ENCODE assay signal across 26 cellular contexts in genomic region chr19:54921082-54921481, GRCh38. TPM values are rescaled to one million over a fixed set of nuclear protein-coding genes. Genes with fewer than 3 reads are reported as not detected.
"Had no signal": no experiment of that assay in that cellular context is flagged by ENCODE, and none has a peak within 500 bp of the region (broad histone marks: within the 10 kb centered on the region; RNA-seq: fewer than 3 reads in every experiment).

No MANE protein-coding gene starts in this region.

- H3K9me3 Mint-ChIP-seq: activated naive CD4-positive, alpha-beta T cell treated with anti-CD3 and anti-CD28 coated beads, Interleukin-2, amount 50 U/mL, for 24 hours had no signal

- H3K27me3 Mint-ChIP-seq: progenitor cell of endocrine pancreas had no signal

- DNase-seq: activated B cell treated with CpG ODN at 0.5 μM for 24 hours; activated CD4-positive, alpha-beta T cell treated with anti-CD3 and anti-CD28 coated beads for 36 hours; activated CD4-positive, alpha-beta T cell treated with anti-CD3 and anti-CD28 coated beads, Interleukin-2, amount 50 U/mL, for 4 hours; activated gamma-delta T cell treated with Interleukin-2 at 50 U/mL for 16 hours; activated T-cell treated with anti-CD3 and anti-CD28 coated beads, Interleukin-2, amount 50 U/mL, for 1 hour; central memory CD4-positive, alpha-beta T cell; effector memory CD4-positive, alpha-beta T cell; foreskin keratinocyte; kidney glomerular epithelial cell; left lung; naive thymus-derived CD4-positive, alpha-beta T cell; retina; sigmoid colon; stimulated activated CD4-positive, alpha-beta T cell treated with anti-CD3 and anti-CD28 coated beads, Interleukin-2, amount 100 ng/mL, for 48 hours; stimulated activated naive CD4-positive, alpha-beta T cell treated with Interleukin-2 at 50 U/mL for 16 hours; upper lobe of right lung had no signal

- H3K4me3 Mint-ChIP-seq: activated B cell treated with CpG ODN at 0.5 μM for 24 hours; activated CD4-positive, alpha-beta T cell treated with anti-CD3 and anti-CD28 coated beads for 36 hours; activated naive CD4-positive, alpha-beta T cell treated with anti-CD3 and anti-CD28 coated beads, Interleukin-2, amount 50 U/mL, for 24 hours; naive thymus-derived CD4-positive, alpha-beta T cell had no signal

- H3K4me1 Mint-ChIP-seq: activated CD4-positive, alpha-beta T cell treated with anti-CD3 and anti-CD28 coated beads for 36 hours; activated naive CD4-positive, alpha-beta T cell treated with anti-CD3 and anti-CD28 coated beads, Interleukin-2, amount 50 U/mL, for 24 hours had no signal

- ATAC-seq: activated CD4-positive, alpha-beta T cell treated with anti-CD3 and anti-CD28 coated beads for 36 hours; foreskin keratinocyte; left lung; naive thymus-derived CD4-positive, alpha-beta T cell; upper lobe of right lung had no signal

- H3K27ac Mint-ChIP-seq: activated B cell treated with CpG ODN at 0.5 μM for 24 hours; activated CD4-positive, alpha-beta T cell treated with anti-CD3 and anti-CD28 coated beads for 36 hours; activated naive CD4-positive, alpha-beta T cell treated with anti-CD3 and anti-CD28 coated beads, Interleukin-2, amount 50 U/mL, for 24 hours; naive thymus-derived CD4-positive, alpha-beta T cell; progenitor cell of endocrine pancreas had no signal

- FAIRE-seq: astrocyte had no signal

- H3K36me3 Mint-ChIP-seq: activated naive CD4-positive, alpha-beta T cell treated with anti-CD3 and anti-CD28 coated beads, Interleukin-2, amount 50 U/mL, for 24 hours had no signal

RNA-seq across cellular contexts. Expression of gene NCR1, which starts 15.1 kb away (rescaled TPM):
- total RNA-seq: activated B cell treated with CpG ODN at 0.5 μM for 24 hours; activated CD4-positive, alpha-beta T cell treated with anti-CD3 and anti-CD28 coated beads for 36 hours; astrocyte; dermis microvascular lymphatic vessel endothelial cell; foreskin keratinocyte; glomerular endothelial cell; hepatocyte; osteocyte; progenitor cell of endocrine pancreas; sigmoid colon had no signal
- polyA plus RNA-seq: esophagus; foreskin keratinocyte; hepatocyte; naive thymus-derived CD4-positive, alpha-beta T cell had no signal

RNA-seq across cellular contexts. Expression of gene NLRP7, which starts 26.2 kb away (rescaled TPM):
- total RNA-seq: activated CD4-positive, alpha-beta T cell treated with anti-CD3 and anti-CD28 coated beads for 36 hours; astrocyte; dermis microvascular lymphatic vessel endothelial cell; foreskin keratinocyte; glomerular endothelial cell; hepatocyte; lung; naive thymus-derived CD4-positive, alpha-beta T cell; osteocyte; progenitor cell of endocrine pancreas; sigmoid colon; subcutaneous adipose tissue; upper lobe of right lung had no signal
- polyA plus RNA-seq: esophagus; foreskin keratinocyte; hepatocyte; naive thymus-derived CD4-positive, alpha-beta T cell had no signal

RNA-seq across cellular contexts. Expression of gene NLRP2, which starts 45.1 kb away (rescaled TPM):
- total RNA-seq: dermis microvascular lymphatic vessel endothelial cell had no signal

RNA-seq across cellular contexts. Expression of gene FCAR, which starts 47.0 kb away (rescaled TPM):
- total RNA-seq: activated CD4-positive, alpha-beta T cell treated with anti-CD3 and anti-CD28 coated beads for 36 hours; astrocyte; dermis microvascular lymphatic vessel endothelial cell; foreskin keratinocyte; glomerular endothelial cell; hepatocyte; osteocyte; progenitor cell of endocrine pancreas had no signal
- polyA plus RNA-seq: foreskin keratinocyte; hepatocyte; naive thymus-derived CD4-positive, alpha-beta T cell had no signal
